ENCODE assay signal across 1 cellular context in the genomic region with DNA sequence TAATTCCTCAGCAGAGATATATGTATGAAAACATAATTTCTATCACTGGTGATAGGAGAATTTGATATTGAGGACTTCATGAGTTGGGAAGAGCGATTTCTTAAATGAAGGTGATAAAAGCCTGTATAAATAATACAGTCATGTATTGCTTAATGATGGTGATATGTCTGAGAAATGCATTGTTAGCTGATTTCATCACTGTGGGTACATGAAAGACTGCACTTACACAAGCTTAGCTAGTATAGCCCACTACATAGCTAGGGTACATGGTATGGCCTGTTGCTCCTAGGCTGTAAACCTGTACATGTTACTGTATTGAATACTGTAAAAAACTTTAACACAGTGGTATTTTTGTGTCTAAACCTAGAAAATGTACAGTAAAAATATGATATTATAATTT.
TF ChIP-seq lines count a peak whose summit lies in the region.

No MANE protein-coding gene starts in this region.

TF ChIP-seq in IMR-90, 13 proteins besides CTCF, POLR2A, EP300 and RAD21:
- peak; percentile 34; the same call in 1 of the 2 replicates for TF ChIP-seq CEBPB (IDR thresholded peaks at IDR 0.05; ENCODE audit: low read depth, low read length)
- TF ChIP-seq, protein P1, sequence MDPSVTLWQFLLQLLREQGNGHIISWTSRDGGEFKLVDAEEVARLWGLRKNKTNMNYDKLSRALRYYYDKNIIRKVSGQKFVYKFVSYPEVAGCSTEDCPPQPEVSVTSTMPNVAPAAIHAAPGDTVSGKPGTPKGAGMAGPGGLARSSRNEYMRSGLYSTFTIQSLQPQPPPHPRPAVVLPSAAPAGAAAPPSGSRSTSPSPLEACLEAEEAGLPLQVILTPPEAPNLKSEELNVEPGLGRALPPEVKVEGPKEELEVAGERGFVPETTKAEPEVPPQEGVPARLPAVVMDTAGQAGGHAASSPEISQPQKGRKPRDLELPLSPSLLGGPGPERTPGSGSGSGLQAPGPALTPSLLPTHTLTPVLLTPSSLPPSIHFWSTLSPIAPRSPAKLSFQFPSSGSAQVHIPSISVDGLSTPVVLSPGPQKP (IDR thresholded peaks at IDR 0.05; ENCODE audit: borderline replicate concordance, low read depth, low read length): no peak
